Comparison of ENCODE assay signal across 9 cellular contexts in the genomic region with DNA sequence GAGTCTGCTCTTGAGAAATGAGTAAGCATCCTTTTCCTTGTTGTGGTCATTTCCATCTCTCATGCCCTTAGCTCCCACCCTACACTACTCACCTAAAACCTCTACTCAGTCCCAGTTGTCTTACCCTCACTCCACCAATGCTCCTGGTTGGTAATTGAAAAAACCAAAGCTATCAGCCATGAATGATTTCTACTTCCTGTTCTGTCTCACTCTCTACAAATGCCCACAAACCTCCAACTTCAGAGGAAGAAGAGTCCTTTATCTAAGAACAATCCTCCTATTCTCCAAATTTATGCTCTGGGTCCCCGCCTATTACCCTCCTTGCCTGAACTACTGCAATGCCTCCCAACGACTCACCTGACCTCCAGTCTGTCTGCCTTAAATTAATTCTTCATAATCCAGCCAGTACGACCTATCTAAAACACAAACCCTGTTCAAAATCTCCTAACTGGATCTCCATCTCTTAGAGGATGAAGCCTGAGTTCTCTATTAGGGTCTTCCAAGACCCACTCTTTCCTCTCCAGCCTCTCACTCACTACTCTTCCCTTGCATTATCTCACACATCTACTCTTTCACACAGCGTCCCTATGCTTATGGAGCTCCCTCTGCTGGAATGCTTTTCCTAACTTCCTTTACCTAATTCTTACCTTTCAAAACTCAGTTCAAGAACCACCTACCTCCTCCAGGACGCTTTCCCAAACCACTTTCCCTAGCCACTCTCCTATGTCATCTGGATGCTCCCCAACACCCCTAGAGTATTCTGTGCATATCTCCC. TPM values are rescaled to one million over a fixed set of nuclear protein-coding genes. Genes with fewer than 3 reads are reported as not detected.
DNase-seq lines count a peak whose midpoint lies in the region; ATAC-seq and TF ChIP-seq lines count a peak whose summit lies in the region.
"Had no signal": no experiment of that assay in that cellular context is flagged by ENCODE, and none has a peak within 500 bp of the region (broad histone marks: within the 10 kb centered on the region; RNA-seq: fewer than 3 reads in every experiment).

No MANE protein-coding gene starts in this region.

- H3K4me3 Mint-ChIP-seq in stimulated activated effector memory CD8-positive, alpha-beta T cell treated with anti-CD3 and anti-CD28 coated beads, Interleukin-12 subunit alpha, Interleukin-12 subunit beta, amount 100 ng/mL, for 72 hours = peak overlapping the region; percentile 2

- intact Hi-C loops in esophagus squamous epithelium (cut with DNase I) = no loop called here

- H3K36me3 Mint-ChIP-seq in stimulated activated effector memory CD8-positive, alpha-beta T cell treated with anti-CD3 and anti-CD28 coated beads, Interleukin-12 subunit alpha, Interleukin-12 subunit beta, amount 100 ng/mL, for 72 hours = peaks cover 66% of the 10 kb centered on the region

- peaks cover 10 to 64% (median 10%) of the 10 kb centered on the region in 3 donors for H3K36me3 ChIP-seq in esophagus squamous epithelium

- no peaks in the 10 kb centered on the region for H3K9me3 ChIP-seq in esophagus squamous epithelium

- H3K27ac ChIP-seq in C4-2B (no peak overlapping the region), esophagus squamous epithelium (peak overlapping the region; percentile 55 to 97 (median 78))

- no peak for TF ChIP-seq POLR2A in esophagus squamous epithelium (IDR thresholded peaks at IDR 0.05)

- TF ChIP-seq CTCF in C4-2B (conservative IDR thresholded peaks at IDR 0.05) = peak; percentile 50
- peak in 5 of 6 experiments; percentile 25 to 70 (median 43) for TF ChIP-seq CTCF in esophagus squamous epithelium (IDR thresholded peaks at IDR 0.05)

- peaks cover 20 to 59% (median 25%) of the 10 kb centered on the region in 3 donors for H3K4me1 ChIP-seq in esophagus squamous epithelium

- peak; percentile 66 for DNase-seq in SK-MEL-5 (ENCODE audit: low read depth, low spot score)
- DNase-seq in esophagus squamous epithelium (lab: John Stamatoyannopoulos, UW) = no peak
- DNase-seq in stimulated activated effector memory CD8-positive, alpha-beta T cell treated with anti-CD3 and anti-CD28 coated beads, Interleukin-12 subunit alpha, Interleukin-12 subunit beta, amount 100 ng/mL, for 72 hours (ENCODE audit: low spot score in 2 of 2) = no peak
- no peak for DNase-seq in activated gamma-delta T cell treated with Interleukin-2 at 50 U/mL for 16 hours
- no peak for DNase-seq in stimulated activated CD4-positive, alpha-beta T cell treated with anti-CD3 and anti-CD28 coated beads, Interleukin-2, amount 100 ng/mL, for 48 hours

- peaks cover 53% of the 10 kb centered on the region for H3K4me1 Mint-ChIP-seq in stimulated activated effector memory CD8-positive, alpha-beta T cell treated with anti-CD3 and anti-CD28 coated beads, Interleukin-12 subunit alpha, Interleukin-12 subunit beta, amount 100 ng/mL, for 72 hours

- in situ Hi-C loops in SK-MEL-5 (cut with HindIII; ENCODE audit: low pct_unique_long_range_greater_than_20kb, low sequenced_read_pairs) = no loop called here

- H3K9me3 Mint-ChIP-seq in stimulated activated effector memory CD8-positive, alpha-beta T cell treated with anti-CD3 and anti-CD28 coated beads, Interleukin-12 subunit alpha, Interleukin-12 subunit beta, amount 100 ng/mL, for 72 hours = no peaks in the 10 kb centered on the region

- peak overlapping the region in 2 of 4 donors; percentile 2 to 12 for H3K4me3 ChIP-seq in esophagus squamous epithelium

- WGBS in esophagus squamous epithelium, 2 donors = 25 to 29% methylated on average over 5 of the region's 5 CpGs

- H3K27me3 ChIP-seq in esophagus squamous epithelium = no peaks in the 10 kb centered on the region

- H3K27ac Mint-ChIP-seq in stimulated activated effector memory CD8-positive, alpha-beta T cell treated with anti-CD3 and anti-CD28 coated beads, Interleukin-12 subunit alpha, Interleukin-12 subunit beta, amount 100 ng/mL, for 72 hours = peak overlapping the region; percentile 43

- peak; percentile 27 for ATAC-seq in GM18511 (IDR thresholded peaks at IDR 0.05; ENCODE audit: unreplicated experiment)
- ATAC-seq in HG03196 (IDR thresholded peaks at IDR 0.05; ENCODE audit: unreplicated experiment) = peak; percentile 11
- peak; percentile 40 for ATAC-seq in stimulated activated effector memory CD8-positive, alpha-beta T cell treated with anti-CD3 and anti-CD28 coated beads, Interleukin-12 subunit alpha, Interleukin-12 subunit beta, amount 100 ng/mL, for 72 hours

RNA-seq across cellular contexts. Expression of a gene that starts 2.2 kb away (rescaled TPM):
- total RNA-seq in SK-MEL-5 (2014; rRNA removed; shearing (Covaris generic)) = 0.82 and 3.8 TPM in 2 replicates
- 2.8 and 5.7 TPM in 2 replicates for polyA plus RNA-seq in SK-MEL-5 (2015; cell fraction: cytosol; rRNA removed)
- polyA plus RNA-seq in SK-MEL-5 (2015; cell fraction: nucleus; rRNA removed) = 48.2 and 59.4 TPM in 2 replicates
- 100 to 1,000 TPM in 2 of 4 donors, 10 to 100 TPM in 2; 81.6 to 164 (median 101) TPM for total RNA-seq in esophagus squamous epithelium

RNA-seq across cellular contexts. Expression of a gene that starts 2.3 kb away (rescaled TPM):
- total RNA-seq in SK-MEL-5 (2014; rRNA removed; shearing (Covaris generic)) = 22.9 and 25.1 TPM in 2 replicates
- polyA plus RNA-seq in SK-MEL-5 (2015; cell fraction: cytosol; rRNA removed) = 14.5 and 15.9 TPM in 2 replicates
- polyA plus RNA-seq in SK-MEL-5 (2015; cell fraction: nucleus; rRNA removed) = 29.1 and 43.5 TPM in 2 replicates
- total RNA-seq in esophagus squamous epithelium = 10 to 100 TPM; 18.0 to 29.8 (median 25.0) TPM

RNA-seq across cellular contexts. Expression of a gene that starts 10.4 kb away (rescaled TPM):
- 0.35 and 0.48 TPM in 2 replicates for total RNA-seq in SK-MEL-5 (2014; rRNA removed; shearing (Covaris generic))
- not detected in 2 replicates for polyA plus RNA-seq in SK-MEL-5 (2015; cell fraction: cytosol; rRNA removed)
- not detected in 2 replicates for polyA plus RNA-seq in SK-MEL-5 (2015; cell fraction: nucleus; rRNA removed)
- 10 to 100 TPM; 18.3 to 41.4 (median 30.4) TPM for total RNA-seq in esophagus squamous epithelium
- total RNA-seq: RPMI7951 had no signal

RNA-seq across cellular contexts. Expression of a gene that starts 12.6 kb away (rescaled TPM):
- total RNA-seq in SK-MEL-5 (2014; rRNA removed; shearing (Covaris generic)) = 2.3 and 3.2 TPM in 2 replicates
- polyA plus RNA-seq in SK-MEL-5 (2015; cell fraction: cytosol; rRNA removed) = 1.5 and 1.8 TPM in 2 replicates
- polyA plus RNA-seq in SK-MEL-5 (2015; cell fraction: nucleus; rRNA removed) = 73.4 and 99.3 TPM in 2 replicates
- 100 to 1,000 TPM in 3 of 4 donors, 10 to 100 TPM in 1; 66.0 to 169 (median 123) TPM for total RNA-seq in esophagus squamous epithelium

RNA-seq across cellular contexts. Expression of a gene that starts 13.9 kb away (rescaled TPM):
- 0.98 and 1.7 TPM in 2 replicates for total RNA-seq in SK-MEL-5 (2014; rRNA removed; shearing (Covaris generic))
- 1.00 and 3.5 TPM in 2 replicates for polyA plus RNA-seq in SK-MEL-5 (2015; cell fraction: cytosol; rRNA removed)
- 74.7 and 77.8 TPM in 2 replicates for polyA plus RNA-seq in SK-MEL-5 (2015; cell fraction: nucleus; rRNA removed)
- total RNA-seq in esophagus squamous epithelium = 10 to 100 TPM; 47.9 to 99.9 (median 85.4) TPM

Comparison
In these comparisons a context has a peak if more than half of its experiments do, and no peak if none do; other contexts are left out.
1. RNA of a gene that starts 2.2 kb away (total RNA-seq): 81.6 to 164 TPM in esophagus squamous epithelium; 0.82 to 3.8 TPM in SK-MEL-5; every median in the first group is over 10 times any median in the second.
2. RNA of a gene that starts 10.4 kb away (total RNA-seq): 18.3 to 41.4 TPM in esophagus squamous epithelium; 0.35 to 0.48 TPM in SK-MEL-5; every median in the first group is over 10 times any median in the second.
3. Peak in every context shown above with its lines, with median percentiles within 50 percentile points of each other: ATAC-seq.